1 cellular context compared by ENCODE assay signal in the genomic region with DNA sequence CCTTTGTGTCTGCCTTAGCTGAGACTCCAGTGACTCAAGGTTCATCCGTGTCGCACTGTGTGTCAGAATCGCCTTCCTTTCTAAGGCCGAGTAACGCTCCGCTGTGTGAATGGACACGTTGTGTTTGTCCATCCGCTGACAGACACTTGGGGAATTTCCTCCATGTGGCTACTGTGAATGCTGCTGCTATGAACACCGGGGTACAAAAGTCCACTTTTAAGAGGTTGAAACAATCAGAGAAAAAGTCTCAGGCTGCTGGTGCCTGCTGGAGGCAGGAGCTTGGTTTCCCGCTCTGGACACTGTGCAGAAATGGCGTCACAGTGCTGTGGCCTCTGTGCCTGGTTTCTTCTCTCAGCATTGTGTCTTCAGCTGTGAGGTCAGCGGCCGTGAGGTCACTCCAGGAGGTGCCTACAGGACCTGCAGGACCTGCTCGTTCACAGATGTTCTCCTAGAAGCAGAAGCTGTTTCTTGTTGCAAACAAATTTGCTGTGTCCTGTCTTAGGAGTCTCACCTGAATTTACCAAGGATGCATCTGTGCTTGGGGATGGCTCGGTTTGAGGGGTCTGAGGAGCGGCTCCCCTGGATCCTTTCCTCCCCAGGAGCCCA.
TF ChIP-seq lines count a peak whose summit lies in the region.

No MANE protein-coding gene starts in this region.

TF ChIP-seq in HepG2, 621 proteins besides CTCF, POLR2A, EP300 and RAD21 (continued from another document and continues in another):
- 0 out of 2 replicates have a peak, but pooled peaks have one; percentile 18 for TF ChIP-seq RERE (CRISPR knock-in tag; IDR thresholded peaks at IDR 0.05; ENCODE audit: low read depth)
- TF ChIP-seq ZNF746 (CRISPR knock-in tag; IDR thresholded peaks at IDR 0.05): no peak
- TF ChIP-seq E2F5 (CRISPR knock-in tag; conservative IDR thresholded peaks at IDR 0.05): no peak; the same call in 1 of the 2 replicates
- TF ChIP-seq ZNF431 (CRISPR knock-in tag; IDR thresholded peaks at IDR 0.05; ENCODE audit: borderline replicate concordance, low read depth): 0 out of 2 replicates have a peak, but pooled peaks have one; percentile 20
- 0 out of 2 replicates have a peak, but pooled peaks have one; percentile 14 for TF ChIP-seq ZNF142 (CRISPR knock-in tag; IDR thresholded peaks at IDR 0.05)
- TF ChIP-seq GABPA (IDR thresholded peaks at IDR 0.05; ENCODE audit: low read depth, low read length): no peak
- peak; percentile 43; the same call in 1 of the 2 replicates for TF ChIP-seq GABPA (CRISPR knock-in tag; IDR thresholded peaks at IDR 0.05; ENCODE audit: low read depth)
- TF ChIP-seq, protein P1, sequence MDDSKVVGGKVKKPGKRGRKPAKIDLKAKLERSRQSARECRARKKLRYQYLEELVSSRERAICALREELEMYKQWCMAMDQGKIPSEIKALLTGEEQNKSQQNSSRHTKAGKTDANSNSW (CRISPR knock-in tag; IDR thresholded peaks at IDR 0.05; ENCODE audit: borderline replicate concordance): 0 out of 2 replicates have a peak, but pooled peaks have one; percentile 18
- TF ChIP-seq ZNF83 (CRISPR knock-in tag; IDR thresholded peaks at IDR 0.05; ENCODE audit: borderline replicate concordance): no peak
- TF ChIP-seq, protein P2, sequence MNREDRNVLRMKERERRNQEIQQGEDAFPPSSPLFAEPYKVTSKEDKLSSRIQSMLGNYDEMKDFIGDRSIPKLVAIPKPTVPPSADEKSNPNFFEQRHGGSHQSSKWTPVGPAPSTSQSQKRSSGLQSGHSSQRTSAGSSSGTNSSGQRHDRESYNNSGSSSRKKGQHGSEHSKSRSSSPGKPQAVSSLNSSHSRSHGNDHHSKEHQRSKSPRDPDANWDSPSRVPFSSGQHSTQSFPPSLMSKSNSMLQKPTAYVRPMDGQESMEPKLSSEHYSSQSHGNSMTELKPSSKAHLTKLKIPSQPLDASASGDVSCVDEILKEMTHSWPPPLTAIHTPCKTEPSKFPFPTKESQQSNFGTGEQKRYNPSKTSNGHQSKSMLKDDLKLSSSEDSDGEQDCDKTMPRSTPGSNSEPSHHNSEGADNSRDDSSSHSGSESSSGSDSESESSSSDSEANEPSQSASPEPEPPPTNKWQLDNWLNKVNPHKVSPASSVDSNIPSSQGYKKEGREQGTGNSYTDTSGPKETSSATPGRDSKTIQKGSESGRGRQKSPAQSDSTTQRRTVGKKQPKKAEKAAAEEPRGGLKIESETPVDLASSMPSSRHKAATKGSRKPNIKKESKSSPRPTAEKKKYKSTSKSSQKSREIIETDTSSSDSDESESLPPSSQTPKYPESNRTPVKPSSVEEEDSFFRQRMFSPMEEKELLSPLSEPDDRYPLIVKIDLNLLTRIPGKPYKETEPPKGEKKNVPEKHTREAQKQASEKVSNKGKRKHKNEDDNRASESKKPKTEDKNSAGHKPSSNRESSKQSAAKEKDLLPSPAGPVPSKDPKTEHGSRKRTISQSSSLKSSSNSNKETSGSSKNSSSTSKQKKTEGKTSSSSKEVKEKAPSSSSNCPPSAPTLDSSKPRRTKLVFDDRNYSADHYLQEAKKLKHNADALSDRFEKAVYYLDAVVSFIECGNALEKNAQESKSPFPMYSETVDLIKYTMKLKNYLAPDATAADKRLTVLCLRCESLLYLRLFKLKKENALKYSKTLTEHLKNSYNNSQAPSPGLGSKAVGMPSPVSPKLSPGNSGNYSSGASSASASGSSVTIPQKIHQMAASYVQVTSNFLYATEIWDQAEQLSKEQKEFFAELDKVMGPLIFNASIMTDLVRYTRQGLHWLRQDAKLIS (CRISPR knock-in tag; IDR thresholded peaks at IDR 0.05): no peak
- no peak for TF ChIP-seq NFYB (CRISPR knock-in tag; IDR thresholded peaks at IDR 0.05)
- no peak for TF ChIP-seq ZNF205 (CRISPR knock-in tag; IDR thresholded peaks at IDR 0.05)
- TF ChIP-seq FLYWCH1 (CRISPR knock-in tag; IDR thresholded peaks at IDR 0.05): no peak
- TF ChIP-seq, protein P3, sequence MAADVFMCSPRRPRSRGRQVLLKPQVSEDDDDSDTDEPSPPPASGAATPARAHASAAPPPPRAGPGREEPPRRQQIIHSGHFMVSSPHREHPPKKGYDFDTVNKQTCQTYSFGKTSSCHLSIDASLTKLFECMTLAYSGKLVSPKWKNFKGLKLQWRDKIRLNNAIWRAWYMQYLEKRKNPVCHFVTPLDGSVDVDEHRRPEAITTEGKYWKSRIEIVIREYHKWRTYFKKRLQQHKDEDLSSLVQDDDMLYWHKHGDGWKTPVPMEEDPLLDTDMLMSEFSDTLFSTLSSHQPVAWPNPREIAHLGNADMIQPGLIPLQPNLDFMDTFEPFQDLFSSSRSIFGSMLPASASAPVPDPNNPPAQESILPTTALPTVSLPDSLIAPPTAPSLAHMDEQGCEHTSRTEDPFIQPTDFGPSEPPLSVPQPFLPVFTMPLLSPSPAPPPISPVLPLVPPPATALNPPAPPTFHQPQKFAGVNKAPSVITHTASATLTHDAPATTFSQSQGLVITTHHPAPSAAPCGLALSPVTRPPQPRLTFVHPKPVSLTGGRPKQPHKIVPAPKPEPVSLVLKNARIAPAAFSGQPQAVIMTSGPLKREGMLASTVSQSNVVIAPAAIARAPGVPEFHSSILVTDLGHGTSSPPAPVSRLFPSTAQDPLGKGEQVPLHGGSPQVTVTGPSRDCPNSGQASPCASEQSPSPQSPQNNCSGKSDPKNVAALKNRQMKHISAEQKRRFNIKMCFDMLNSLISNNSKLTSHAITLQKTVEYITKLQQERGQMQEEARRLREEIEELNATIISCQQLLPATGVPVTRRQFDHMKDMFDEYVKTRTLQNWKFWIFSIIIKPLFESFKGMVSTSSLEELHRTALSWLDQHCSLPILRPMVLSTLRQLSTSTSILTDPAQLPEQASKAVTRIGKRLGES (CRISPR knock-in tag; IDR thresholded peaks at IDR 0.05; ENCODE audit: borderline replicate concordance): no peak
- no peak for TF ChIP-seq ZFX (CRISPR knock-in tag; IDR thresholded peaks at IDR 0.05; ENCODE audit: low read depth)
- TF ChIP-seq TAF1 (CRISPR knock-in tag; IDR thresholded peaks at IDR 0.05): no peak
- TF ChIP-seq PCBP2 (optimal IDR thresholded peaks at IDR 0.05; ENCODE audit: low read depth, low read length, poor library complexity, severe bottlenecking): no peak
- peak; percentile 82 for TF ChIP-seq YY1 (IDR thresholded peaks at IDR 0.05; ENCODE audit: insufficient read depth, insufficient replicate concordance, low read depth, low read length)
- TF ChIP-seq HNRNPH1 (optimal IDR thresholded peaks at IDR 0.05; ENCODE audit: low read depth, low read length): no peak
- TF ChIP-seq ATF7 (IDR thresholded peaks at IDR 0.05): no peak
- TF ChIP-seq ATF7 (CRISPR knock-in tag; IDR thresholded peaks at IDR 0.05): no peak
- no peak for TF ChIP-seq HOXD1 (CRISPR knock-in tag; IDR thresholded peaks at IDR 0.05)
- TF ChIP-seq SIX4 (CRISPR knock-in tag; IDR thresholded peaks at IDR 0.05): no peak
- no peak for TF ChIP-seq TBP (CRISPR knock-in tag; IDR thresholded peaks at IDR 0.05)
- no peak for TF ChIP-seq GRHL1 (CRISPR knock-in tag; conservative IDR thresholded peaks at IDR 0.05)
- no peak for TF ChIP-seq WIZ (CRISPR knock-in tag; IDR thresholded peaks at IDR 0.05)
- no peak for TF ChIP-seq NFRKB (IDR thresholded peaks at IDR 0.05)
- no peak for TF ChIP-seq ZNF10 (CRISPR knock-in tag; IDR thresholded peaks at IDR 0.05; ENCODE audit: borderline replicate concordance, low read depth)
- TF ChIP-seq, protein P4, sequence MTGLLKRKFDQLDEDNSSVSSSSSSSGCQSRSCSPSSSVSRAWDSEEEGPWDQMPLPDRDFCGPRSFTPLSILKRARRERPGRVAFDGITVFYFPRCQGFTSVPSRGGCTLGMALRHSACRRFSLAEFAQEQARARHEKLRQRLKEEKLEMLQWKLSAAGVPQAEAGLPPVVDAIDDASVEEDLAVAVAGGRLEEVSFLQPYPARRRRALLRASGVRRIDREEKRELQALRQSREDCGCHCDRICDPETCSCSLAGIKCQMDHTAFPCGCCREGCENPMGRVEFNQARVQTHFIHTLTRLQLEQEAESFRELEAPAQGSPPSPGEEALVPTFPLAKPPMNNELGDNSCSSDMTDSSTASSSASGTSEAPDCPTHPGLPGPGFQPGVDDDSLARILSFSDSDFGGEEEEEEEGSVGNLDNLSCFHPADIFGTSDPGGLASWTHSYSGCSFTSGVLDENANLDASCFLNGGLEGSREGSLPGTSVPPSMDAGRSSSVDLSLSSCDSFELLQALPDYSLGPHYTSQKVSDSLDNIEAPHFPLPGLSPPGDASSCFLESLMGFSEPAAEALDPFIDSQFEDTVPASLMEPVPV (CRISPR knock-in tag; IDR thresholded peaks at IDR 0.05): no peak
